30 cellular contexts compared by ENCODE assay signal in the genomic region with DNA sequence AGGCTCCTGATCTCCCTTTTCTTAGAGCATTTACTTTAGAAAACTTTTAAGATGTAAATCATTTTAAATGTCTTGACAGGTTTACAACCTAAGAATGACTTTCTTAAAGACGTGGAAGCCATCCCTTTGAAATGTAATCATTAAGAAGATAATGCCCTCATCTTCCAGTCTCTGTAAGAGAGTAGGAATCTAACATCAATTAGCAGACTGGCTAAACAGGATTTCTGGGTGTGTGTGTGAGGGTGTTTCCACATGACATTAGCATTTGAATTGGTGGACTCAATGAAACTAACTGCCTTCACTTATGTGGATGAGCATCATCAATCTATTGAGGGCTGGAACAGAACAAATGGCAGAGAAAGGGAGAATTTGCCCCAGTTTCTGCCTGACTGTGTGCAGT.
A peak's percentile ranks its signal among the peaks of the same experiment; 100 is the strongest.
DNase-seq lines count a peak whose midpoint lies in the region; ATAC-seq and TF ChIP-seq lines count a peak whose summit lies in the region.
"Had no signal": no experiment of that assay in that cellular context is flagged by ENCODE, and none has a peak within 500 bp of the region (broad histone marks: within the 10 kb centered on the region; RNA-seq: fewer than 3 reads in every experiment).

No MANE protein-coding gene starts in this region.

- H2BK120ac ChIP-seq in neuronal stem cell (ENCODE audit: low read depth, low read length): no peak overlapping the region

- H3K4me3 Mint-ChIP-seq in WTC11: no peak overlapping the region
- no peak overlapping the region for H3K4me3 Mint-ChIP-seq in stimulated activated effector memory CD8-positive, alpha-beta T cell treated with anti-CD3 and anti-CD28 coated beads, Interleukin-12 subunit alpha, Interleukin-12 subunit beta, amount 100 ng/mL, for 72 hours
- H3K4me3 Mint-ChIP-seq: activated CD4-positive, alpha-beta memory T cell treated with anti-CD3 and anti-CD28 coated beads, Interleukin-2, amount 10 ng/mL, durations not matched to agents 7 days and 5 days; activated naive CD8-positive, alpha-beta T cell treated with anti-CD3 and anti-CD28 coated beads, Interleukin-2, amount 50 U/mL, for 24 hours; B cell; CD4-positive, alpha-beta memory T cell; natural killer cell treated with Interleukin-12 subunit alpha and Interleukin-12 subunit beta and Interleukin-15 and Interleukin-18, amount 100 ng/mL, for 72 hours had no signal

- H2AK5ac ChIP-seq in neuronal stem cell (ENCODE audit: low read depth, low read length): no peak overlapping the region

- H2BK5ac ChIP-seq in neuronal stem cell (ENCODE audit: low read length): no peak overlapping the region

- H3K4me1 ChIP-seq in iPS DF 6.9 (ENCODE audit: control insufficient read depth, insufficient read depth, low read length) (peaks cover 4% of the 10 kb centered on the region; the same call in 1 of the 2 replicates), neuronal stem cell (ENCODE audit: control insufficient read depth in 2 of 2, insufficient read depth in 1 of 2, low read depth in 1 of 2, low read length in 2 of 2) (peaks cover 0 to 3% of the 10 kb centered on the region in 2 donors)
- H3K4me1 ChIP-seq: HAP-1, right atrium auricular region had no signal

- CTCF ChIA-PET in HEK293T (lab: Yijun Ruan, JAX) (no interaction called here), WTC11 (lab: Charles Lee) (no interaction called here)

- no peak overlapping the region for H2AFZ ChIP-seq in neuronal stem cell (ENCODE audit: low read length)

- H2BK12ac ChIP-seq in neuronal stem cell (ENCODE audit: low read length): no peak overlapping the region

- H3K27me3 Mint-ChIP-seq in WTC11 (ENCODE audit: low read depth): peaks cover 80% of the 10 kb centered on the region
- H3K27me3 Mint-ChIP-seq: activated CD4-positive, alpha-beta memory T cell treated with anti-CD3 and anti-CD28 coated beads, Interleukin-2, amount 10 ng/mL, durations not matched to agents 7 days and 5 days; activated naive CD8-positive, alpha-beta T cell treated with anti-CD3 and anti-CD28 coated beads, Interleukin-2, amount 50 U/mL, for 24 hours; B cell; CD4-positive, alpha-beta memory T cell; natural killer cell treated with Interleukin-12 subunit alpha and Interleukin-12 subunit beta and Interleukin-15 and Interleukin-18, amount 100 ng/mL, for 72 hours had no signal

- no peak for TF ChIP-seq CTCF in WTC11 (IDR thresholded peaks at IDR 0.05)

- WGBS in iPS DF 6.9 (ENCODE audit: insufficient coverage, insufficient read length): no CpG with 5 or more reads among the region's 1 CpG
- WGBS in neuronal stem cell (ENCODE audit: extremely low coverage in 2 of 2, insufficient read length in 2 of 2, insufficient replicate concordance in 1 of 2), 2 donors: no CpG with 5 or more reads among the region's 1 CpG

- H3K4me3 ChIP-seq in iPS DF 6.9 (ENCODE audit: low read length): no peak overlapping the region
- no peak overlapping the region for H3K4me3 ChIP-seq in neuronal stem cell (ENCODE audit: low read length in 2 of 2)
- H3K4me3 ChIP-seq: coronary artery, HAP-1, K562, right atrium auricular region had no signal

- H4K8ac ChIP-seq in neuronal stem cell (ENCODE audit: low read depth, low read length): no peak overlapping the region

- H3K36me3 ChIP-seq in iPS DF 6.9 (ENCODE audit: control insufficient read depth, insufficient read depth, low read length) (no peaks in the 10 kb centered on the region), neuronal stem cell (replicated peaks in 1 of 2; ENCODE audit: control insufficient read depth in 2 of 2, insufficient read depth in 2 of 2, low read length in 2 of 2) (no peaks in the 10 kb centered on the region)
- H3K36me3 ChIP-seq: HAP-1, right atrium auricular region had no signal

- H3K4ac ChIP-seq in neuronal stem cell (ENCODE audit: low read length): no peak overlapping the region

- H3K9me3 ChIP-seq in iPS DF 6.9 (ENCODE audit: control insufficient read depth, insufficient read depth, low read length): no peaks in the 10 kb centered on the region
- no peaks in the 10 kb centered on the region for H3K9me3 ChIP-seq in neuronal stem cell (replicated peaks in 1 of 2; ENCODE audit: control insufficient read depth in 2 of 2, insufficient read depth in 1 of 2, low read depth in 1 of 2, low read length in 2 of 2)
- H3K9me3 ChIP-seq: HAP-1, right atrium auricular region had no signal

- H3K4me1 Mint-ChIP-seq in WTC11: peaks cover 18% of the 10 kb centered on the region
- H3K4me1 Mint-ChIP-seq in stimulated activated effector memory CD8-positive, alpha-beta T cell treated with anti-CD3 and anti-CD28 coated beads, Interleukin-12 subunit alpha, Interleukin-12 subunit beta, amount 100 ng/mL, for 72 hours: no peaks in the 10 kb centered on the region
- H3K4me1 Mint-ChIP-seq: activated CD4-positive, alpha-beta memory T cell treated with anti-CD3 and anti-CD28 coated beads, Interleukin-2, amount 10 ng/mL, durations not matched to agents 7 days and 5 days; activated naive CD8-positive, alpha-beta T cell treated with anti-CD3 and anti-CD28 coated beads, Interleukin-2, amount 50 U/mL, for 24 hours; B cell; CD4-positive, alpha-beta memory T cell had no signal

- H3K14ac ChIP-seq in neuronal stem cell (ENCODE audit: low read length): no peak overlapping the region

- no peak overlapping the region for H3K4me2 ChIP-seq in neuronal stem cell (ENCODE audit: insufficient read depth, low read length, poor library complexity, severe bottlenecking)

- H3K27ac ChIP-seq in iPS DF 6.9 (ENCODE audit: low read length) (no peak overlapping the region), neuronal stem cell (replicated peaks; ENCODE audit: low read length) (peak overlapping the region; percentile 26)
- H3K27ac ChIP-seq: coronary artery, right atrium auricular region had no signal

- no peak for DNase-seq in HEK293T (ENCODE audit: extremely low spot score)
- DNase-seq in WTC11 (ENCODE audit: low spot score): no peak
- peak; percentile 37 for DNase-seq in iPS DF 6.9 (ENCODE audit: low read depth, low spot score)
- DNase-seq in neuronal stem cell (ENCODE audit: low spot score): peak; percentile 17
- DNase-seq in UCSD-AML1 (lab: John Stamatoyannopoulos, UW; ENCODE audit: unreplicated experiment): no peak
- DNase-seq in stimulated activated effector memory CD8-positive, alpha-beta T cell treated with anti-CD3 and anti-CD28 coated beads, Interleukin-12 subunit alpha, Interleukin-12 subunit beta, amount 100 ng/mL, for 72 hours (ENCODE audit: low spot score in 2 of 2): no peak
- DNase-seq in AG20443 (ENCODE audit: low spot score): no peak
- DNase-seq: activated CD4-positive, alpha-beta memory T cell treated with anti-CD3 and anti-CD28 coated beads, Interleukin-2, amount 10 ng/mL, durations not matched to agents 7 days and 5 days; activated CD8-positive, alpha-beta memory T cell treated with anti-CD3 and anti-CD28 coated beads, Interleukin-2, amount 50 U/mL, for 4 hours; activated naive CD4-positive, alpha-beta T cell; activated naive CD8-positive, alpha-beta T cell treated with anti-CD3 and anti-CD28 coated beads, Interleukin-2, amount 50 U/mL, for 24 hours; CD4-positive, alpha-beta memory T cell; effector CD8-positive, alpha-beta T cell; erythroblast; glutamatergic neuron; NCI-H1092 treated with DMSO at 0.1 percent for 48 hours; NCI-H187; NCI-H2227 treated with DMSO at 0.1 percent for 48 hours; NCI-H526; posterior cingulate gyrus; SHP77; small intestine; stimulated activated naive CD4-positive, alpha-beta T cell treated with Interleukin-2 at 50 U/mL for 16 hours had no signal

- POLR2A ChIA-PET in HEK293T (lab: Yijun Ruan, JAX) (no interaction called here), WTC11 (lab: Charles Lee) (no interaction called here)

- no peaks in the 10 kb centered on the region for H3K36me3 Mint-ChIP-seq in WTC11
- no peaks in the 10 kb centered on the region for H3K36me3 Mint-ChIP-seq in stimulated activated effector memory CD8-positive, alpha-beta T cell treated with anti-CD3 and anti-CD28 coated beads, Interleukin-12 subunit alpha, Interleukin-12 subunit beta, amount 100 ng/mL, for 72 hours
- H3K36me3 Mint-ChIP-seq: CD4-positive, alpha-beta memory T cell had no signal

- H3K9me3 Mint-ChIP-seq in WTC11: no peaks in the 10 kb centered on the region
- peaks cover 13% of the 10 kb centered on the region for H3K9me3 Mint-ChIP-seq in stimulated activated effector memory CD8-positive, alpha-beta T cell treated with anti-CD3 and anti-CD28 coated beads, Interleukin-12 subunit alpha, Interleukin-12 subunit beta, amount 100 ng/mL, for 72 hours
- H3K9me3 Mint-ChIP-seq: activated naive CD8-positive, alpha-beta T cell treated with anti-CD3 and anti-CD28 coated beads, Interleukin-2, amount 50 U/mL, for 24 hours had no signal

- no peak overlapping the region for H3K27ac Mint-ChIP-seq in WTC11
- H3K27ac Mint-ChIP-seq in stimulated activated effector memory CD8-positive, alpha-beta T cell treated with anti-CD3 and anti-CD28 coated beads, Interleukin-12 subunit alpha, Interleukin-12 subunit beta, amount 100 ng/mL, for 72 hours: no peak overlapping the region
- H3K27ac Mint-ChIP-seq: activated CD4-positive, alpha-beta memory T cell treated with anti-CD3 and anti-CD28 coated beads, Interleukin-2, amount 10 ng/mL, durations not matched to agents 7 days and 5 days; activated naive CD8-positive, alpha-beta T cell treated with anti-CD3 and anti-CD28 coated beads, Interleukin-2, amount 50 U/mL, for 24 hours; B cell; CD4-positive, alpha-beta memory T cell; natural killer cell treated with Interleukin-12 subunit alpha and Interleukin-12 subunit beta and Interleukin-15 and Interleukin-18, amount 100 ng/mL, for 72 hours had no signal

- no peak overlapping the region for H4K91ac ChIP-seq in neuronal stem cell (ENCODE audit: low read depth, low read length, poor library complexity)

- H3K23ac ChIP-seq in neuronal stem cell (ENCODE audit: low read depth, low read length, poor library complexity): no peak overlapping the region

- H2BK15ac ChIP-seq in neuronal stem cell (ENCODE audit: low read length): no peak overlapping the region

- H3K79me1 ChIP-seq in neuronal stem cell (ENCODE audit: low read depth, low read length): no peaks in the 10 kb centered on the region

- peaks cover 6% of the 10 kb centered on the region; the same call in 1 of the 2 replicates for H3K27me3 ChIP-seq in iPS DF 6.9 (ENCODE audit: control insufficient read depth, insufficient read depth, low read length)
- no peaks in the 10 kb centered on the region for H3K27me3 ChIP-seq in neuronal stem cell (ENCODE audit: control insufficient read depth in 3 of 3, insufficient read depth in 3 of 3, low read depth in 1 of 3, low read length in 3 of 3)
- H3K27me3 ChIP-seq: right atrium auricular region had no signal

- H3K18ac ChIP-seq in neuronal stem cell (ENCODE audit: low read length): no peak overlapping the region

- no peak overlapping the region for H3K9ac ChIP-seq in neuronal stem cell (ENCODE audit: low read depth, low read length, poor library complexity)

- ATAC-seq in WTC11: peak; percentile 93
- ATAC-seq in stimulated activated effector memory CD8-positive, alpha-beta T cell treated with anti-CD3 and anti-CD28 coated beads, Interleukin-12 subunit alpha, Interleukin-12 subunit beta, amount 100 ng/mL, for 72 hours: no peak
- ATAC-seq: activated naive CD8-positive, alpha-beta T cell treated with anti-CD3 and anti-CD28 coated beads, Interleukin-2, amount 50 U/mL, for 24 hours; K562; natural killer cell treated with Interleukin-12 subunit alpha and Interleukin-12 subunit beta and Interleukin-15 and Interleukin-18, amount 100 ng/mL, for 72 hours; Panc1 had no signal

TF ChIP-seq in WTC11, 78 proteins besides CTCF, POLR2A, EP300 and RAD21 (continues in another document):
- TF ChIP-seq ZNF671 (CRISPR knock-in tag; IDR thresholded peaks at IDR 0.05): no peak

Comparison
In these comparisons a context has a peak if more than half of its experiments do, and no peak if none do; other contexts are left out.
1. DNase-seq: peak in iPS DF 6.9 (single experiment) and neuronal stem cell (single experiment); none in HEK293T (single experiment), WTC11 (single experiment), UCSD-AML1 (single experiment), stimulated activated effector memory CD8-positive, alpha-beta T cell treated with anti-CD3 and anti-CD28 coated beads, Interleukin-12 subunit alpha, Interleukin-12 subunit beta, amount 100 ng/mL, for 72 hours (0 of 2) and AG20443 (single experiment).